Comparison of ENCODE assay signal across 16 cellular contexts in the genomic region with DNA sequence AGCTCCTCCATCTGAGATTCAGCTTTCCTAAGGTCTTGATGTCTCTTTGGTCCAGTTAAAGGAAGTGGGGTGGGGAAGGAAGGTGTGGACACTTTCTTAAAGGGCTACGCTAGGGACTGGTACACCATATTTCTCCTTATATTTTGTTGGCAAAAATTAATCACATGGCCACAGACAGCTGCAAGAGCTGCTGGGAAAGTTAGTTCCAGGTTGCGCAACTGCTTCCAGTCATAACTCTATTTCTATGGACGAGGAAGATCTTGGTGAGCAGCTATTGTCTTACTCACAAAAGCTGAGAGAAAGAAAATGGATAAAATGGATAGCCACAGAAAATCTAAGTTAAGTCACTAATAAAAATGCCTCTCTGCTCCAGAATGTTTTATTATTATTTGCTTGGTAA.
DNase-seq lines count a peak whose midpoint lies in the region; ATAC-seq and TF ChIP-seq lines count a peak whose summit lies in the region.
"Had no signal": no experiment of that assay in that cellular context is flagged by ENCODE, and none has a peak within 500 bp of the region (broad histone marks: within the 10 kb centered on the region; RNA-seq: fewer than 3 reads in every experiment).

No MANE protein-coding gene starts in this region.

- CTCF ChIA-PET in Caco-2 (lab: Charles Lee) (no interaction called here), T-cell (lab: Charles Lee) (no interaction called here)

- H3K9me3 ChIP-seq in Caco-2: no peaks in the 10 kb centered on the region

- no peaks in the 10 kb centered on the region for H3K79me1 ChIP-seq in mesendoderm (ENCODE audit: low read length)

- intact Hi-C loops in Caco-2 (cut with micrococcal nuclease; ENCODE audit: unreplicated experiment): no loop called here

- H3K27me3 ChIP-seq in Caco-2 (replicated peaks; ENCODE audit: control insufficient read depth, insufficient read depth, low read length) (no peaks in the 10 kb centered on the region), KMS-11 (ENCODE audit: insufficient read depth, low read depth) (no peaks in the 10 kb centered on the region), mesendoderm (ENCODE audit: insufficient read depth, low read length, poor library complexity) (no peaks in the 10 kb centered on the region)

- H2AFZ ChIP-seq in KMS-11 (ENCODE audit: low read depth): peak overlapping the region; percentile 67; the same call in 1 of the 2 replicates

- H3K36me3 ChIP-seq in Caco-2 (ENCODE audit: control insufficient read depth, insufficient read depth, low read length) (no peaks in the 10 kb centered on the region), KMS-11 (ENCODE audit: insufficient read depth) (no peaks in the 10 kb centered on the region), mesendoderm (ENCODE audit: control insufficient read depth, insufficient read depth, low read length) (no peaks in the 10 kb centered on the region)

- no peaks in the 10 kb centered on the region for H4K20me1 ChIP-seq in KMS-11 (ENCODE audit: insufficient read depth)

- H3K23ac ChIP-seq in mesendoderm (ENCODE audit: low read length): no peak overlapping the region

- H3K4me1 ChIP-seq in Caco-2 (peaks cover 59% of the 10 kb centered on the region), KMS-11 (ENCODE audit: low read depth, poor library complexity, severe bottlenecking) (peaks cover 23% of the 10 kb centered on the region), mesendoderm (ENCODE audit: control insufficient read depth, low read depth, low read length) (no peaks in the 10 kb centered on the region)

- H3K56ac ChIP-seq in mesendoderm (ENCODE audit: low read length): no peak overlapping the region

- H4K5ac ChIP-seq in mesendoderm (ENCODE audit: low read length): no peak overlapping the region

- WGBS in mesendoderm (ENCODE audit: extremely low coverage, insufficient coverage, low lambda C conversion rate): no CpG with 5 or more reads among the region's 3 CpGs

- H3K4me2 ChIP-seq in KMS-11 (peak overlapping the region; percentile 60), mesendoderm (ENCODE audit: low read length) (no peak overlapping the region)

- H2AK5ac ChIP-seq in mesendoderm (ENCODE audit: low read length): no peak overlapping the region

- no peaks in the 10 kb centered on the region for H3K79me2 ChIP-seq in KMS-11 (ENCODE audit: insufficient read depth, low read depth)
- no peaks in the 10 kb centered on the region for H3K79me2 ChIP-seq in mesendoderm (ENCODE audit: control insufficient read depth, insufficient read depth, low read length)

- no peak overlapping the region for H3K9ac ChIP-seq in KMS-11
- H3K9ac ChIP-seq in mesendoderm (ENCODE audit: low read length): no peak overlapping the region

- no peak for TF ChIP-seq CTCF in Caco-2 (IDR thresholded peaks at IDR 0.05; ENCODE audit: insufficient read depth in 1 of 2, low read depth in 1 of 2, low read length in 1 of 2, severe bottlenecking in 1 of 2, unreplicated experiment in 1 of 2)
- TF ChIP-seq CTCF in KMS-11 (conservative IDR thresholded peaks at IDR 0.05; ENCODE audit: low read depth, low read length): no peak

- H3K9me3 Mint-ChIP-seq in Caco-2 (ENCODE audit: unreplicated experiment): peaks cover 10% of the 10 kb centered on the region
- H3K9me3 Mint-ChIP-seq in T-cell: no peaks in the 10 kb centered on the region

- H3K4ac ChIP-seq in mesendoderm (ENCODE audit: low read depth, low read length): peak overlapping the region; percentile 8

- H2BK15ac ChIP-seq in mesendoderm (replicated peaks; ENCODE audit: low read depth): no peak overlapping the region

- H3K4me1 Mint-ChIP-seq in Caco-2 (ENCODE audit: low read depth, unreplicated experiment) (peaks cover 25% of the 10 kb centered on the region), T-cell (no peaks in the 10 kb centered on the region)

- H3K4me3 Mint-ChIP-seq in Caco-2 (ENCODE audit: unreplicated experiment) (no peak overlapping the region), T-cell (no peak overlapping the region)
- H3K4me3 Mint-ChIP-seq: T-helper 17 cell had no signal

- no peak for ATAC-seq in T-cell (replicated peaks in 1 of 4)
- ATAC-seq: T-helper 17 cell had no signal

- H3K4me3 ChIP-seq in Caco-2 (ENCODE audit: low read depth, low read length) (no peak overlapping the region), KMS-11 (IDR thresholded peaks at IDR 0.05; ENCODE audit: insufficient read depth, low read depth, low read length) (no peak overlapping the region), mesendoderm (ENCODE audit: low read length) (no peak overlapping the region)

- H3K27ac ChIP-seq in KMS-11 (no peak overlapping the region), mesendoderm (ENCODE audit: low read depth, low read length) (no peak overlapping the region)

- peak overlapping the region; percentile 46 for H3K27ac Mint-ChIP-seq in Caco-2 (ENCODE audit: unreplicated experiment)
- no peak overlapping the region for H3K27ac Mint-ChIP-seq in T-cell
- H3K27ac Mint-ChIP-seq: T-helper 17 cell had no signal

- no peak for DNase-seq in Caco-2
- peak; percentile 27 for DNase-seq in OCI-M1 (lab: John Stamatoyannopoulos, UW)
- no peak for DNase-seq in mesendoderm
- no peak for DNase-seq in activated T-cell treated with anti-CD3 and anti-CD28 coated beads, Interleukin-2, amount 50 U/mL, for 48 hours
- no peak for DNase-seq in NCI-H1092 treated with DMSO at 0.1 percent for 48 hours (lab: John Stamatoyannopoulos, UW)
- no peak for DNase-seq in T-cell
- DNase-seq: ACHN, DMS153, Kasumi-1, NCI-H1092, NCI-H187 treated with DMSO at 0.1 percent for 48 hours, NCI-H446, NCI-H774, SHP77, T-helper 17 cell had no signal

- POLR2A ChIA-PET in Caco-2 (lab: Charles Lee) (no interaction called here), T-cell (lab: Charles Lee) (interaction anchor here in 1 of 2 donors (0.5 kb wide), 1 partner anchor 63 kb away, joined by 4 read pairs; no protein-coding TSS in a partner anchor)

- H3K36me3 Mint-ChIP-seq in Caco-2 (ENCODE audit: insufficient read depth, unreplicated experiment) (peaks cover 6% of the 10 kb centered on the region), T-cell (no peaks in the 10 kb centered on the region)

- no peak overlapping the region for H2BK5ac ChIP-seq in mesendoderm (ENCODE audit: low read length)

- H3K27me3 Mint-ChIP-seq in Caco-2 (ENCODE audit: insufficient read depth, unreplicated experiment) (no peaks in the 10 kb centered on the region), T-cell (peaks cover 0 to 6% of the 10 kb centered on the region in 2 donors)

- no peak overlapping the region for H2BK120ac ChIP-seq in mesendoderm (ENCODE audit: low read depth, low read length)

- no TSS peak for BruUV-seq in Caco-2 (replicated peaks; lab: Mats Ljungman, UMichigan)

- no peak overlapping the region for H3K18ac ChIP-seq in mesendoderm (ENCODE audit: low read length)

- H4K8ac ChIP-seq in mesendoderm (ENCODE audit: low read depth, low read length): no peak overlapping the region
